In the genomic region with DNA sequence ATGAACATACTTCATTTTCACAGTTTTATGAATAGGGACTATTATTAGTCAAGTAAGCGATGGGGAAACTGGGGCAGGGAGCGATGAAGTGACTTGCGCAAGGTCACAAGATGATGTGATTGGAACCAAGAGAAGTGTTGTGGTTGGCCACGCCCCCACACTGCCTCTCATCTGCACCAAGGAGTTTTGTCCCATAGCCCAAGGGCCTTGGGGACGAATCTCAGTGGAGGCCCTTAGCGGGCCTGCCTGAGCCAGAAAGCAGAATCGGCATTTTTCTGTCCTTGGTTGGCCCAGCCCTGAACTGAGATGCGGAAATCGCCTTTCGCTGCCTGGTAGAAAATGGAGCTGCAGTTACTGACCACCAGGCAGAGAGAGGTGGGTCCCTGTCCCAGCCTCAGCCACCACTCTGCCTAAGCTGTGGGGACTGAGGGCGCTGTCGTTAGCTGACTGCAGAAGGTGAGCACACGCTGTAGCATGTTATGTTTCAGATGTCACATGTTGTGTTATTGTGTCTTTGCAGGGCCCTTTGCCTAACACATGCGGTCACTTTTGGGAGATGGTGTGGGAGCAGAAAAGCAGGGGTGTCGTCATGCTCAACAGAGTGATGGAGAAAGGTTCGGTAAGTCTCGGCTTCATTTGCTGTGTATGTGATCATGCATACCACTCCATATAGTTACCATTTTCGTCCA, we compare ENCODE assay signal across 1 cellular context.
TF ChIP-seq lines count a peak whose summit lies in the region.

No MANE protein-coding gene starts in this region.

TF ChIP-seq in HepG2, 621 proteins besides CTCF, POLR2A, EP300 and RAD21:
- TF ChIP-seq, protein P1, sequence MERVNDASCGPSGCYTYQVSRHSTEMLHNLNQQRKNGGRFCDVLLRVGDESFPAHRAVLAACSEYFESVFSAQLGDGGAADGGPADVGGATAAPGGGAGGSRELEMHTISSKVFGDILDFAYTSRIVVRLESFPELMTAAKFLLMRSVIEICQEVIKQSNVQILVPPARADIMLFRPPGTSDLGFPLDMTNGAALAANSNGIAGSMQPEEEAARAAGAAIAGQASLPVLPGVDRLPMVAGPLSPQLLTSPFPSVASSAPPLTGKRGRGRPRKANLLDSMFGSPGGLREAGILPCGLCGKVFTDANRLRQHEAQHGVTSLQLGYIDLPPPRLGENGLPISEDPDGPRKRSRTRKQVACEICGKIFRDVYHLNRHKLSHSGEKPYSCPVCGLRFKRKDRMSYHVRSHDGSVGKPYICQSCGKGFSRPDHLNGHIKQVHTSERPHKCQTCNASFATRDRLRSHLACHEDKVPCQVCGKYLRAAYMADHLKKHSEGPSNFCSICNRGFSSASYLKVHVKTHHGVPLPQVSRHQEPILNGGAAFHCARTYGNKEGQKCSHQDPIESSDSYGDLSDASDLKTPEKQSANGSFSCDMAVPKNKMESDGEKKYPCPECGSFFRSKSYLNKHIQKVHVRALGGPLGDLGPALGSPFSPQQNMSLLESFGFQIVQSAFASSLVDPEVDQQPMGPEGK (CRISPR knock-in tag; IDR thresholded peaks at IDR 0.05), result no peak
- TF ChIP-seq MXD4 (CRISPR knock-in tag; IDR thresholded peaks at IDR 0.05) (no peak), MAFF (IDR thresholded peaks at IDR 0.05; ENCODE audit: low read depth, low read length) (0 out of 2 replicates have a peak, but pooled peaks have one; percentile 16), NRL (CRISPR knock-in tag; IDR thresholded peaks at IDR 0.05; ENCODE audit: borderline replicate concordance) (no peak), SOX5 (CRISPR knock-in tag; IDR thresholded peaks at IDR 0.05; ENCODE audit: borderline replicate concordance) (no peak), SIN3B (IDR thresholded peaks at IDR 0.05; ENCODE audit: low read length) (no peak), MAFK (conservative IDR thresholded peaks at IDR 0.05 in 1 of 2, IDR thresholded peaks at IDR 0.05 in 1 of 2; ENCODE audit: low read length in 2 of 2) (peak; percentile 53 to 66), TEAD3 (CRISPR knock-in tag; optimal IDR thresholded peaks at IDR 0.05; ENCODE audit: borderline replicate concordance) (no peak), GATA4 (IDR thresholded peaks at IDR 0.05; ENCODE audit: borderline replicate concordance, low read depth) (no peak), CEBPB (IDR thresholded peaks at IDR 0.05; ENCODE audit: borderline replicate concordance, low read depth, low read length) (0 out of 2 replicates have a peak, but pooled peaks have one; percentile 11), ZNF232 (CRISPR knock-in tag; IDR thresholded peaks at IDR 0.05; ENCODE audit: borderline replicate concordance) (no peak), HES4 (CRISPR knock-in tag; IDR thresholded peaks at IDR 0.05; ENCODE audit: borderline replicate concordance) (0 out of 2 replicates have a peak, but pooled peaks have one; percentile 47), DPF2 (CRISPR knock-in tag; IDR thresholded peaks at IDR 0.05; ENCODE audit: borderline replicate concordance, low read depth) (no peak)
- TF ChIP-seq, protein P2, sequence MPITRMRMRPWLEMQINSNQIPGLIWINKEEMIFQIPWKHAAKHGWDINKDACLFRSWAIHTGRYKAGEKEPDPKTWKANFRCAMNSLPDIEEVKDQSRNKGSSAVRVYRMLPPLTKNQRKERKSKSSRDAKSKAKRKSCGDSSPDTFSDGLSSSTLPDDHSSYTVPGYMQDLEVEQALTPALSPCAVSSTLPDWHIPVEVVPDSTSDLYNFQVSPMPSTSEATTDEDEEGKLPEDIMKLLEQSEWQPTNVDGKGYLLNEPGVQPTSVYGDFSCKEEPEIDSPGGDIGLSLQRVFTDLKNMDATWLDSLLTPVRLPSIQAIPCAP (CRISPR knock-in tag; IDR thresholded peaks at IDR 0.05; ENCODE audit: low read depth), result no peak
- TF ChIP-seq, protein P3, sequence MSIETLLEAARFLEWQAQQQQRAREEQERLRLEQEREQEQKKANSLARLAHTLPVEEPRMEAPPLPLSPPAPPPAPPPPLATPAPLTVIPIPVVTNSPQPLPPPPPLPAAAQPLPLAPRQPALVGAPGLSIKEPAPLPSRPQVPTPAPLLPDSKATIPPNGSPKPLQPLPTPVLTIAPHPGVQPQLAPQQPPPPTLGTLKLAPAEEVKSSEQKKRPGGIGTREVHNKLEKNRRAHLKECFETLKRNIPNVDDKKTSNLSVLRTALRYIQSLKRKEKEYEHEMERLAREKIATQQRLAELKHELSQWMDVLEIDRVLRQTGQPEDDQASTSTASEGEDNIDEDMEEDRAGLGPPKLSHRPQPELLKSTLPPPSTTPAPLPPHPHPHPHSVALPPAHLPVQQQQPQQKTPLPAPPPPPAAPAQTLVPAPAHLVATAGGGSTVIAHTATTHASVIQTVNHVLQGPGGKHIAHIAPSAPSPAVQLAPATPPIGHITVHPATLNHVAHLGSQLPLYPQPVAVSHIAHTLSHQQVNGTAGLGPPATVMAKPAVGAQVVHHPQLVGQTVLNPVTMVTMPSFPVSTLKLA (IDR thresholded peaks at IDR 0.05), result peak; percentile 79
- TF ChIP-seq, protein P4, sequence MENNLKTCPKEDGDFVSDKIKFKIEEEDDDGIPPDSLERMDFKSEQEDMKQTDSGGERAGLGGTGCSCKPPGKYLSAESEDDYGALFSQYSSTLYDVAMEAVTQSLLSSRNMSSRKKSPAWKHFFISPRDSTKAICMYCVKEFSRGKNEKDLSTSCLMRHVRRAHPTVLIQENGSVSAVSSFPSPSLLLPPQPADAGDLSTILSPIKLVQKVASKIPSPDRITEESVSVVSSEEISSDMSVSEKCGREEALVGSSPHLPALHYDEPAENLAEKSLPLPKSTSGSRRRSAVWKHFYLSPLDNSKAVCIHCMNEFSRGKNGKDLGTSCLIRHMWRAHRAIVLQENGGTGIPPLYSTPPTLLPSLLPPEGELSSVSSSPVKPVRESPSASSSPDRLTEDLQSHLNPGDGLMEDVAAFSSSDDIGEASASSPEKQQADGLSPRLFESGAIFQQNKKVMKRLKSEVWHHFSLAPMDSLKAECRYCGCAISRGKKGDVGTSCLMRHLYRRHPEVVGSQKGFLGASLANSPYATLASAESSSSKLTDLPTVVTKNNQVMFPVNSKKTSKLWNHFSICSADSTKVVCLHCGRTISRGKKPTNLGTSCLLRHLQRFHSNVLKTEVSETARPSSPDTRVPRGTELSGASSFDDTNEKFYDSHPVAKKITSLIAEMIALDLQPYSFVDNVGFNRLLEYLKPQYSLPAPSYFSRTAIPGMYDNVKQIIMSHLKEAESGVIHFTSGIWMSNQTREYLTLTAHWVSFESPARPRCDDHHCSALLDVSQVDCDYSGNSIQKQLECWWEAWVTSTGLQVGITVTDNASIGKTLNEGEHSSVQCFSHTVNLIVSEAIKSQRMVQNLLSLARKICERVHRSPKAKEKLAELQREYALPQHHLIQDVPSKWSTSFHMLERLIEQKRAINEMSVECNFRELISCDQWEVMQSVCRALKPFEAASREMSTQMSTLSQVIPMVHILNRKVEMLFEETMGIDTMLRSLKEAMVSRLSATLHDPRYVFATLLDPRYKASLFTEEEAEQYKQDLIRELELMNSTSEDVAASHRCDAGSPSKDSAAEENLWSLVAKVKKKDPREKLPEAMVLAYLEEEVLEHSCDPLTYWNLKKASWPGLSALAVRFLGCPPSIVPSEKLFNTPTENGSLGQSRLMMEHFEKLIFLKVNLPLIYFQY (CRISPR knock-in tag; IDR thresholded peaks at IDR 0.05; ENCODE audit: borderline replicate concordance), result no peak
